Comparison of ENCODE assay signal across 26 cellular contexts in the genomic region with DNA sequence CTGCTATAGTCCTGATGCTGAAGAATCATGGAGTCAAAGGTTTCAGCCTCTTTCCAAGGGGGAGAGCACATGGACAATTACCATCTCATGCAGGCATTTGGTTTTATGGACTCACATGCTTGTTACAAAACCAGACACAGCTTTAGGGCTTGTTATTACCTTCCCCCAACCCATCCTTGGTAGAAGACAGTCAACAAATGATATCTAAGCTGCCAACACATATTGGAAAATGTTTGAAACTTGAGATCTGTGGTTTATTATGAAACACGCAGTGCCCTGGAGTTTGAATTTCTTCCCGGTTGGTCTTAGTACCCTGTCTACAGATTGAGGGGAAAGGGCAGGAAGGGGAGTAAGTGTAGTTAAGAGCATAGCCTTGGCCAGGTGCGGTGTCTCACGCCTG. TPM values are rescaled to one million over a fixed set of nuclear protein-coding genes. Genes with fewer than 3 reads are reported as not detected.
A peak's percentile ranks its signal among the peaks of the same experiment; 100 is the strongest.
DNase-seq lines count a peak whose midpoint lies in the region; ATAC-seq, FAIRE-seq and TF ChIP-seq lines count a peak whose summit lies in the region.
"Had no signal": no experiment of that assay in that cellular context is flagged by ENCODE, and none has a peak within 500 bp of the region (broad histone marks: within the 10 kb centered on the region; RNA-seq: fewer than 3 reads in every experiment).

No MANE protein-coding gene starts in this region.

- TF ChIP-seq EP300 in A549 (IDR thresholded peaks at IDR 0.05): no peak

- H4K20me1 ChIP-seq in GM23248 (ENCODE audit: insufficient read depth): no peaks in the 10 kb centered on the region
- no peaks in the 10 kb centered on the region for H4K20me1 ChIP-seq in PC-3 (ENCODE audit: low read length)

- DNase-seq in A549 (ENCODE audit: low read depth in 1 of 2, low spot score in 1 of 2) (peak in 1 of 2 experiments; percentile 56), GM23248 (peak; percentile 12), PC-3 (peak; percentile 82), foreskin fibroblast (peak; percentile 34 to 49), D341Med (ENCODE audit: low spot score) (no peak), activated T-cell treated with anti-CD3 and anti-CD28 coated beads for 4 hours (no peak)
- DNase-seq in stimulated activated CD4-positive, alpha-beta T cell treated with anti-CD3 and anti-CD28 coated beads, Interleukin-2, amount 100 ng/mL, for 24 hours: no peak
- DNase-seq: activated CD8-positive, alpha-beta T cell treated with anti-CD3 and anti-CD28 coated beads for 36 hours; activated naive CD8-positive, alpha-beta T cell treated with anti-CD3 and anti-CD28 coated beads, Interleukin-2, amount 50 U/mL, for 24 hours; Caco-2; effector CD8-positive, alpha-beta T cell; foreskin keratinocyte; KG1; lower lobe of right lung; NCI-H1436; upper lobe of left lung; WERI-Rb-1 had no signal

- in situ Hi-C loops in GM23248 (cut with MboI): no loop called here

- WGBS in A549 (ENCODE audit: missing lambda C conversion rate): 81% methylated on average over 4 of the region's 4 CpGs
- WGBS in GM23248 (ENCODE audit: low coverage in 1 of 2, low lambda C conversion rate in 2 of 2, missing lambda C conversion rate in 2 of 2), 2 experiments: 50 to 55% methylated on average over 4 of the region's 4 CpGs

- H3K9me2 ChIP-seq in GM23248 (ENCODE audit: insufficient read depth): no peaks in the 10 kb centered on the region
- no peaks in the 10 kb centered on the region for H3K9me2 ChIP-seq in PC-3 (replicated peaks; ENCODE audit: low read length)

- peak overlapping the region; percentile 0; the same call in 1 of the 3 replicates for H3K4me2 ChIP-seq in A549
- no peak overlapping the region for H3K4me2 ChIP-seq in GM23248 (ENCODE audit: unreplicated experiment)
- H3K4me2 ChIP-seq in PC-3 (ENCODE audit: low read length): no peak overlapping the region

- intact Hi-C loops in PC-3 (cut with micrococcal nuclease): no loop called here

- H3K9me3 ChIP-seq in A549 (no peaks in the 10 kb centered on the region), GM23248 (ENCODE audit: low read depth) (no peaks in the 10 kb centered on the region), PC-3 (ENCODE audit: low read length) (no peaks in the 10 kb centered on the region)
- H3K9me3 ChIP-seq: Caco-2, lower lobe of right lung, upper lobe of left lung had no signal

- no peaks in the 10 kb centered on the region for H3K36me3 ChIP-seq in GM23248 (ENCODE audit: low read depth)
- no peaks in the 10 kb centered on the region for H3K36me3 ChIP-seq in PC-3 (ENCODE audit: low read depth, low read length)
- H3K36me3 ChIP-seq: cardiac muscle cell, lower lobe of right lung, upper lobe of left lung, WERI-Rb-1 had no signal

- H3K27me3 ChIP-seq in GM23248 (replicated peaks; ENCODE audit: insufficient read depth) (no peaks in the 10 kb centered on the region), PC-3 (ENCODE audit: low read length) (no peaks in the 10 kb centered on the region)
- H3K27me3 ChIP-seq: cardiac muscle cell, upper lobe of left lung had no signal

- TF ChIP-seq POLR2A in A549 (IDR thresholded peaks at IDR 0.05; ENCODE audit: low read length): no peak

- H3K9ac ChIP-seq in GM23248: no peak overlapping the region
- no peak overlapping the region for H3K9ac ChIP-seq in PC-3 (ENCODE audit: low read length)

- H3K79me2 ChIP-seq in GM23248 (ENCODE audit: insufficient read depth): no peaks in the 10 kb centered on the region
- H3K79me2 ChIP-seq in PC-3 (ENCODE audit: low read length): no peaks in the 10 kb centered on the region

- H2AFZ ChIP-seq in GM23248 (no peak overlapping the region), PC-3 (ENCODE audit: low read length) (no peak overlapping the region)

- peak in 1 of 2 experiments; percentile 45; a peak in 5 of 6 replicates for ATAC-seq in A549
- ATAC-seq in PC-3: peak; percentile 22
- no peak for ATAC-seq in GM21723 (IDR thresholded peaks at IDR 0.05; ENCODE audit: unreplicated experiment)
- ATAC-seq: activated CD8-positive, alpha-beta T cell treated with anti-CD3 and anti-CD28 coated beads for 36 hours; activated naive CD8-positive, alpha-beta T cell treated with anti-CD3 and anti-CD28 coated beads, Interleukin-2, amount 50 U/mL, for 24 hours; foreskin keratinocyte; lower lobe of right lung; natural killer cell treated with Interleukin-12 subunit alpha and Interleukin-12 subunit beta and Interleukin-15 and Interleukin-18, amount 100 ng/mL, for 72 hours; stimulated activated memory B cell treated with anti-CD40 and anti-IgM and Interleukin-4, amounts not matched to agents 10 μg/mL and 1 μg/mL and 100 μg/mL, for 72 hours had no signal

- no peaks in the 10 kb centered on the region for H3F3A ChIP-seq in GM23248 (ENCODE audit: insufficient read depth)
- H3F3A ChIP-seq in PC-3 (ENCODE audit: low read length, unreplicated experiment): no peaks in the 10 kb centered on the region

- CTCF ChIA-PET in A549 (lab: Yijun Ruan, JAX): interaction anchor here (0.7 to 1.7 kb wide), 6 partner anchors 9 to 1453 kb away, joined by 3 to 5 read pairs (median 4); no protein-coding TSS in a partner anchor
- CTCF ChIA-PET in PC-3 (lab: Charles Lee): no interaction called here

- H3K4me1 ChIP-seq in A549 (peaks cover 18% of the 10 kb centered on the region), GM23248 (ENCODE audit: insufficient read depth) (no peaks in the 10 kb centered on the region), PC-3 (ENCODE audit: insufficient read depth, low read length) (peaks cover 7% of the 10 kb centered on the region)
- H3K4me1 ChIP-seq: foreskin keratinocyte, lower lobe of right lung, upper lobe of left lung had no signal

- FAIRE-seq in A549 (lab: Jason Lieb, UNC): peak; percentile 63
- FAIRE-seq: GM18507 had no signal

- TF ChIP-seq CTCF in A549 (IDR thresholded peaks at IDR 0.05) (no peak), PC-3 (conservative IDR thresholded peaks at IDR 0.05; ENCODE audit: low read depth, low read length) (no peak), foreskin fibroblast (IDR thresholded peaks at IDR 0.05; ENCODE audit: low read depth, low read length) (no peak)

- H3K27ac ChIP-seq in A549: peak overlapping the region in 1 of 2 experiments; percentile 4; a peak in 1 of 6 replicates
- H3K27ac ChIP-seq in GM23248: no peak overlapping the region
- peak overlapping the region; percentile 56 for H3K27ac ChIP-seq in PC-3 (ENCODE audit: low read length)
- H3K27ac ChIP-seq: cardiac muscle cell, foreskin keratinocyte, lower lobe of right lung, upper lobe of left lung, WERI-Rb-1 had no signal

- POLR2A ChIA-PET in A549 (lab: Yijun Ruan, JAX): no interaction called here
- POLR2A ChIA-PET in PC-3 (lab: Charles Lee; ENCODE audit: unreplicated experiment): interaction anchor here (0.6 kb wide), 1 partner anchor 172 kb away, joined by 3 read pairs; no protein-coding TSS in a partner anchor

- no TSS peak for BruUV-seq in PC-3 (replicated peaks; lab: Mats Ljungman, UMichigan)

- H3K4me3 ChIP-seq in A549: no peak overlapping the region
- H3K4me3 ChIP-seq in GM23248: no peak overlapping the region
- H3K4me3 ChIP-seq in PC-3 (ENCODE audit: low read length): no peak overlapping the region
- H3K4me3 ChIP-seq in foreskin fibroblast (ENCODE audit: low read depth in 1 of 2, low read length in 2 of 2): no peak overlapping the region
- H3K4me3 ChIP-seq: cardiac muscle cell, lower lobe of right lung, upper lobe of left lung had no signal

- TF ChIP-seq RAD21 in A549 (conservative IDR thresholded peaks at IDR 0.05 in 1 of 2, IDR thresholded peaks at IDR 0.05 in 1 of 2): no peak

TF ChIP-seq in A549, 52 proteins besides CTCF, POLR2A, EP300 and RAD21:
- 0 out of 5 replicates have a peak, but pooled peaks of 1 of the 2 experiments have one; percentile 27 for TF ChIP-seq JUN (IDR thresholded peaks at IDR 0.05)
- no peak for TF ChIP-seq FOSB (CRISPR knock-in tag; IDR thresholded peaks at IDR 0.05)
- no peak for TF ChIP-seq KDM5A (IDR thresholded peaks at IDR 0.05)
- no peak for TF ChIP-seq CEBPB (IDR thresholded peaks at IDR 0.05)
- TF ChIP-seq ZFP36 (IDR thresholded peaks at IDR 0.05; ENCODE audit: borderline replicate concordance, partially characterized antibody): no peak
- TF ChIP-seq JUNB (IDR thresholded peaks at IDR 0.05): peak; percentile 16; the same call in 1 of the 2 replicates

RNA-seq across cellular contexts. Expression of gene CYP2A6, which starts 12.5 kb away (rescaled TPM):
- polyA plus RNA-seq in A549 (2011; rRNA removed) (not detected in 2 replicates), A549 (2017; fragmentation: RNase III; extraction: RNeasy Plus Mini Kit Qiagen cat#74134 plus additional on column Dnase treatment) (not detected in 3 replicates), GM23248 (2016; fragmentation: Nextera tagmentation; extraction: Ambion mirVana) (not detected in 2 replicates)
- polyA plus RNA-seq in A549 (2012; cell fraction: cytosol; rRNA removed): 0.03 TPM in 1 of 2 replicates, not detected in the other
- polyA plus RNA-seq in A549 (2012; cell fraction: nucleus; rRNA removed): 0.05 TPM in 1 of 2 replicates, not detected in the other
- polyA minus RNA-seq in A549 (2011; rRNA and poly(A)+ RNA removed): not detected in 2 replicates
- total RNA-seq in GM23248 (2014; rRNA removed; shearing (Covaris generic)): not detected in 2 replicates
- not detected in 2 replicates for total RNA-seq in PC-3 (2014; rRNA removed)
- total RNA-seq: A673; activated T-helper 1 cell treated with anti-CD3 and anti-CD28 coated beads, Interleukin-12 subunit alpha, Interleukin-12 subunit beta, Interleukin-2, Interleukin-4 antibody, amounts not matched to agents 30 ng/mL and 10 ng/mL and 1 ng/mL, durations not matched to agents 14 hours and 24 hours and 36 hours; Caco-2; foreskin keratinocyte; natural killer cell treated with Interleukin-12 subunit alpha and Interleukin-12 subunit beta and Interleukin-15 and Interleukin-18, amount 100 ng/mL, for 72 hours; posterior vena cava; T-helper 1 cell treated with Interleukin-12 subunit alpha and Interleukin-12 subunit beta and Interleukin-4 antibody, amounts not matched to agents 30 ng/mL and 1 ng/mL, for 36 hours had no signal
- polyA plus RNA-seq: cardiac muscle cell, foreskin keratinocyte had no signal

RNA-seq across cellular contexts. Expression of gene CYP2A7, which starts 19.2 kb away (rescaled TPM):
- polyA plus RNA-seq in A549 (2011; rRNA removed) (not detected in 2 replicates), A549 (2017; fragmentation: RNase III; extraction: RNeasy Plus Mini Kit Qiagen cat#74134 plus additional on column Dnase treatment) (not detected in 3 replicates), GM23248 (2016; fragmentation: Nextera tagmentation; extraction: Ambion mirVana) (not detected in 2 replicates)
- polyA plus RNA-seq in A549 (2012; cell fraction: cytosol; rRNA removed): not detected in 2 replicates
- polyA plus RNA-seq in A549 (2012; cell fraction: nucleus; rRNA removed): not detected in 2 replicates
- not detected in 2 replicates for polyA minus RNA-seq in A549 (2011; rRNA and poly(A)+ RNA removed)
- total RNA-seq in GM23248 (2014; rRNA removed; shearing (Covaris generic)): not detected in 2 replicates
- not detected in 2 replicates for total RNA-seq in PC-3 (2014; rRNA removed)
- total RNA-seq: A673; activated CD8-positive, alpha-beta T cell treated with anti-CD3 and anti-CD28 coated beads for 36 hours; activated T-helper 1 cell treated with anti-CD3 and anti-CD28 coated beads, Interleukin-12 subunit alpha, Interleukin-12 subunit beta, Interleukin-2, Interleukin-4 antibody, amounts not matched to agents 30 ng/mL and 10 ng/mL and 1 ng/mL, durations not matched to agents 14 hours and 24 hours and 36 hours; Caco-2; cardiac muscle cell; foreskin keratinocyte; natural killer cell treated with Interleukin-12 subunit alpha and Interleukin-12 subunit beta and Interleukin-15 and Interleukin-18, amount 100 ng/mL, for 72 hours; posterior vena cava; T-helper 1 cell treated with Interleukin-12 subunit alpha and Interleukin-12 subunit beta and Interleukin-4 antibody, amounts not matched to agents 30 ng/mL and 1 ng/mL, for 36 hours had no signal
- polyA plus RNA-seq: cardiac muscle cell, foreskin keratinocyte had no signal

Comparison
In these comparisons a context has a peak if more than half of its experiments do, and no peak if none do; other contexts are left out.
1. DNase-seq: peak in GM23248 (single experiment), PC-3 (single experiment) and foreskin fibroblast (2 of 2); none in D341Med (single experiment), activated T-cell treated with anti-CD3 and anti-CD28 coated beads for 4 hours (single experiment) and stimulated activated CD4-positive, alpha-beta T cell treated with anti-CD3 and anti-CD28 coated beads, Interleukin-2, amount 100 ng/mL, for 24 hours (0 of 2).